Comparison of ENCODE assay signal across 8 cellular contexts in genomic region chr7:87926581-87927461, GRCh38. TPM values are rescaled to one million over a fixed set of nuclear protein-coding genes. Genes with fewer than 3 reads are reported as not detected.
DNase-seq lines count a peak whose midpoint lies in the region; ATAC-seq and TF ChIP-seq lines count a peak whose summit lies in the region.

No MANE protein-coding gene starts in this region.

- H3K27ac ChIP-seq in GM23338 (ENCODE audit: low read depth) (no peak overlapping the region), ovary (no peak overlapping the region)

- H3K4me3 Mint-ChIP-seq in GM23338 (peak overlapping the region; percentile 48; the same call in 2 of the 3 replicates), chondrocyte (ENCODE audit: unreplicated experiment) (no peak overlapping the region)

- H3K9me3 ChIP-seq in ovary, result no peaks in the 10 kb centered on the region

- H3K27me3 Mint-ChIP-seq in GM23338 (ENCODE audit: insufficient read depth, low read depth, poor library complexity), result no peaks in the 10 kb centered on the region
- H3K27me3 Mint-ChIP-seq in chondrocyte (ENCODE audit: low read depth), result peaks cover 20% of the 10 kb centered on the region

- DNase-seq in GM23338 (ENCODE audit: low spot score) (peak; percentile 90), LoVo (ENCODE audit: low spot score) (peak; percentile 52), chondrocyte (ENCODE audit: low spot score) (no peak), Right ventricle myocardium superior (no peak), HPDE6-E6E7 (ENCODE audit: extremely low spot score) (no peak), ovary (no peak), CD1c-positive myeloid dendritic cell (ENCODE audit: extremely low spot score) (no peak)

- H3K36me3 Mint-ChIP-seq in GM23338 (ENCODE audit: low read depth) (no peaks in the 10 kb centered on the region), chondrocyte (ENCODE audit: low read depth) (no peaks in the 10 kb centered on the region)

- no peaks in the 10 kb centered on the region for H4K20me1 ChIP-seq in GM23338 (replicated peaks; ENCODE audit: insufficient read depth)

- intact Hi-C loops in Right ventricle myocardium superior (cut with DNase I) (no loop called here), ovary (cut with DNase I) (no loop called here)

- peak overlapping the region; percentile 39; the same call in 1 of the 2 replicates for H3K4me2 ChIP-seq in GM23338

- no peaks in the 10 kb centered on the region for H3K79me2 ChIP-seq in GM23338 (replicated peaks; ENCODE audit: insufficient read depth)

- TF ChIP-seq CTCF in GM23338 (conservative IDR thresholded peaks at IDR 0.05; ENCODE audit: low read depth in 2 of 2), result peak; percentile 57 to 84
- TF ChIP-seq CTCF in chondrocyte (IDR thresholded peaks at IDR 0.05), result no peak
- no peak for TF ChIP-seq CTCF in ovary (IDR thresholded peaks at IDR 0.05)

- no peak overlapping the region for H3K4me3 ChIP-seq in GM23338
- H3K4me3 ChIP-seq in ovary, result no peak overlapping the region

- H3K27ac Mint-ChIP-seq in GM23338 (peak overlapping the region; percentile 99), chondrocyte (ENCODE audit: unreplicated experiment) (peak overlapping the region; percentile 13)

- no peak for TF ChIP-seq EP300 in ovary (IDR thresholded peaks at IDR 0.05)

- ATAC-seq in GM18519 (IDR thresholded peaks at IDR 0.05; ENCODE audit: low FRiP score, unreplicated experiment), result peak; percentile 96
- ATAC-seq in GM23338, result peak; percentile 96
- ATAC-seq in Right ventricle myocardium superior (ENCODE audit: poor library complexity), result no peak

- no peaks in the 10 kb centered on the region for H3K27me3 ChIP-seq in GM23338 (ENCODE audit: insufficient read depth)
- H3K27me3 ChIP-seq in ovary, result no peaks in the 10 kb centered on the region

- 30 to 36% (median 36%) methylated on average over 6 of the region's 6 CpGs for WGBS in ovary, 3 donors

- no peaks in the 10 kb centered on the region for H3F3A ChIP-seq in GM23338 (replicated peaks; ENCODE audit: low read depth)

- TF ChIP-seq POLR2A in ovary (IDR thresholded peaks at IDR 0.05), result no peak

- H3K9me3 Mint-ChIP-seq in GM23338 (no peaks in the 10 kb centered on the region), chondrocyte (ENCODE audit: low read depth) (no peaks in the 10 kb centered on the region)

- peak overlapping the region; percentile 90 for H2AFZ ChIP-seq in GM23338

- H3K36me3 ChIP-seq in GM23338 (ENCODE audit: insufficient read depth) (no peaks in the 10 kb centered on the region), ovary (no peaks in the 10 kb centered on the region)

- H3K4me1 ChIP-seq in GM23338 (ENCODE audit: insufficient read depth), result 0 out of 2 replicates have a peak, but pooled peaks cover 9% of the 10 kb centered on the region
- no peaks in the 10 kb centered on the region for H3K4me1 ChIP-seq in ovary (ENCODE audit: insufficient read depth)

- H3K9me2 ChIP-seq in GM23338 (ENCODE audit: insufficient read depth), result no peaks in the 10 kb centered on the region

- H3K4me1 Mint-ChIP-seq in GM23338 (peaks cover 15% of the 10 kb centered on the region), chondrocyte (ENCODE audit: low read depth) (peaks cover 13% of the 10 kb centered on the region)

TF ChIP-seq in GM23338, 12 proteins besides CTCF, POLR2A, EP300 and RAD21 (continues in another document):
- TF ChIP-seq, protein P1, sequence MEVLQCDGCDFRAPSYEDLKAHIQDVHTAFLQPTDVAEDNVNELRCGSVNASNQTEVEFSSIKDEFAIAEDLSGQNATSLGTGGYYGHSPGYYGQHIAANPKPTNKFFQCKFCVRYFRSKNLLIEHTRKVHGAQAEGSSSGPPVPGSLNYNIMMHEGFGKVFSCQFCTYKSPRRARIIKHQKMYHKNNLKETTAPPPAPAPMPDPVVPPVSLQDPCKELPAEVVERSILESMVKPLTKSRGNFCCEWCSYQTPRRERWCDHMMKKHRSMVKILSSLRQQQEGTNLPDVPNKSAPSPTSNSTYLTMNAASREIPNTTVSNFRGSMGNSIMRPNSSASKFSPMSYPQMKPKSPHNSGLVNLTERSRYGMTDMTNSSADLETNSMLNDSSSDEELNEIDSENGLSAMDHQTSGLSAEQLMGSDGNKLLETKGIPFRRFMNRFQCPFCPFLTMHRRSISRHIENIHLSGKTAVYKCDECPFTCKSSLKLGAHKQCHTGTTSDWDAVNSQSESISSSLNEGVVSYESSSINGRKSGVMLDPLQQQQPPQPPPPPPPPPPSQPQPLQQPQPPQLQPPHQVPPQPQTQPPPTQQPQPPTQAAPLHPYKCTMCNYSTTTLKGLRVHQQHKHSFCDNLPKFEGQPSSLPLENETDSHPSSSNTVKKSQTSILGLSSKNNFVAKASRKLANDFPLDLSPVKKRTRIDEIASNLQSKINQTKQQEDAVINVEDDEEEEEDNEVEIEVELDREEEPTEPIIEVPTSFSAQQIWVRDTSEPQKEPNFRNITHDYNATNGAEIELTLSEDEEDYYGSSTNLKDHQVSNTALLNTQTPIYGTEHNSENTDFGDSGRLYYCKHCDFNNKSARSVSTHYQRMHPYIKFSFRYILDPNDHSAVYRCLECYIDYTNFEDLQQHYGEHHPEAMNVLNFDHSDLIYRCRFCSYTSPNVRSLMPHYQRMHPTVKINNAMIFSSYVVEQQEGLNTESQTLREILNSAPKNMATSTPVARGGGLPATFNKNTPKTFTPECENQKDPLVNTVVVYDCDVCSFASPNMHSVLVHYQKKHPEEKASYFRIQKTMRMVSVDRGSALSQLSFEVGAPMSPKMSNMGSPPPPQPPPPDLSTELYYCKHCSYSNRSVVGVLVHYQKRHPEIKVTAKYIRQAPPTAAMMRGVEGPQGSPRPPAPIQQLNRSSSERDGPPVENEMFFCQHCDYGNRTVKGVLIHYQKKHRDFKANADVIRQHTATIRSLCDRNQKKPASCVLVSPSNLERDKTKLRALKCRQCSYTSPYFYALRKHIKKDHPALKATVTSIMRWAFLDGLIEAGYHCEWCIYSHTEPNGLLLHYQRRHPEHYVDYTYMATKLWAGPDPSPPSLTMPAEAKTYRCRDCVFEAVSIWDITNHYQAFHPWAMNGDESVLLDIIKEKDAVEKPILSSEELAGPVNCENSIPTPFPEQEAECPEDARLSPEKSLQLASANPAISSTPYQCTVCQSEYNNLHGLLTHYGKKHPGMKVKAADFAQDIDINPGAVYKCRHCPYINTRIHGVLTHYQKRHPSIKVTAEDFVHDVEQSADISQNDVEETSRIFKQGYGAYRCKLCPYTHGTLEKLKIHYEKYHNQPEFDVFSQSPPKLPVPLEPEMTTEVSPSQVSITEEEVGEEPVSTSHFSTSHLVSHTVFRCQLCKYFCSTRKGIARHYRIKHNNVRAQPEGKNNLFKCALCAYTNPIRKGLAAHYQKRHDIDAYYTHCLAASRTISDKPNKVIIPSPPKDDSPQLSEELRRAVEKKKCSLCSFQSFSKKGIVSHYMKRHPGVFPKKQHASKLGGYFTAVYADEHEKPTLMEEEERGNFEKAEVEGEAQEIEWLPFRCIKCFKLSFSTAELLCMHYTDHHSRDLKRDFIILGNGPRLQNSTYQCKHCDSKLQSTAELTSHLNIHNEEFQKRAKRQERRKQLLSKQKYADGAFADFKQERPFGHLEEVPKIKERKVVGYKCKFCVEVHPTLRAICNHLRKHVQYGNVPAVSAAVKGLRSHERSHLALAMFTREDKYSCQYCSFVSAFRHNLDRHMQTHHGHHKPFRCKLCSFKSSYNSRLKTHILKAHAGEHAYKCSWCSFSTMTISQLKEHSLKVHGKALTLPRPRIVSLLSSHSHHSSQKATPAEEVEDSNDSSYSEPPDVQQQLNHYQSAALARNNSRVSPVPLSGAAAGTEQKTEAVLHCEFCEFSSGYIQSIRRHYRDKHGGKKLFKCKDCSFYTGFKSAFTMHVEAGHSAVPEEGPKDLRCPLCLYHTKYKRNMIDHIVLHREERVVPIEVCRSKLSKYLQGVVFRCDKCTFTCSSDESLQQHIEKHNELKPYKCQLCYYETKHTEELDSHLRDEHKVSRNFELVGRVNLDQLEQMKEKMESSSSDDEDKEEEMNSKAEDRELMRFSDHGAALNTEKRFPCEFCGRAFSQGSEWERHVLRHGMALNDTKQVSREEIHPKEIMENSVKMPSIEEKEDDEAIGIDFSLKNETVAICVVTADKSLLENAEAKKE (CRISPR knock-in tag; IDR thresholded peaks at IDR 0.05), result peak; percentile 49; the same call in 1 of the 2 replicates

RNA-seq across cellular contexts. Expression of gene ADAM22, which starts 7.2 kb away (rescaled TPM):
- 17.6 and 18.7 TPM in 2 replicates for total RNA-seq in GM23338 (2014; rRNA removed; shearing (Covaris generic))
- polyA plus RNA-seq in GM23338 (2016; fragmentation: Nextera tagmentation; extraction: Ambion mirVana) (2.7 and 2.8 TPM in 2 replicates), ovary (10 to 100 TPM in 1 of 2 donors, 1 to 10 TPM in 1; 1.0 to 10.0 TPM)
- total RNA-seq in chondrocyte (0.92 to 6.6 TPM (median 1.6 TPM) in 3 replicates), Right ventricle myocardium superior (1.3 TPM), ovary (10 to 100 TPM in 1 of 7 donors, 1 to 10 TPM in 6; 3.4 to 18.0 (median 5.5) TPM)

RNA-seq across cellular contexts. Expression of gene DBF4, which starts 50.5 kb away (rescaled TPM):
- total RNA-seq in GM23338 (2014; rRNA removed; shearing (Covaris generic)), result 62.6 and 67.4 TPM in 2 replicates
- polyA plus RNA-seq in GM23338 (2016; fragmentation: Nextera tagmentation; extraction: Ambion mirVana), result 77.2 and 91.5 TPM in 2 replicates
- 9.3 to 10.3 TPM (median 9.7 TPM) in 3 replicates for total RNA-seq in chondrocyte
- total RNA-seq in Right ventricle myocardium superior, result 1.1 TPM
- total RNA-seq in ovary, result 10 to 100 TPM in 6 of 7 donors, 1 to 10 TPM in 1; 9.7 to 18.3 (median 12.7) TPM
- polyA plus RNA-seq in ovary, result 1 to 10 TPM; 5.4 to 6.2 TPM

RNA-seq across cellular contexts. Expression of gene SLC25A40, which starts 50.7 kb away (rescaled TPM):
- 15.7 and 30.7 TPM in 2 replicates for total RNA-seq in GM23338 (2014; rRNA removed; shearing (Covaris generic))
- polyA plus RNA-seq in GM23338 (2016; fragmentation: Nextera tagmentation; extraction: Ambion mirVana), result 4.6 and 8.4 TPM in 2 replicates
- total RNA-seq in chondrocyte, result 14.5 to 16.5 TPM (median 16.4 TPM) in 3 replicates
- total RNA-seq in Right ventricle myocardium superior, result 20.8 TPM
- 10 to 100 TPM; 10.4 to 27.1 (median 23.1) TPM for total RNA-seq in ovary
- 10 to 100 TPM in 1 of 2 donors, 1 to 10 TPM in 1; 9.8 to 17.0 TPM for polyA plus RNA-seq in ovary

Comparison
In these comparisons a context has a peak if more than half of its experiments do, and no peak if none do; other contexts are left out.
1. DNase-seq: peak in GM23338 (single experiment) and LoVo (single experiment); none in chondrocyte (single experiment), Right ventricle myocardium superior (single experiment), HPDE6-E6E7 (single experiment), ovary (0 of 5) and CD1c-positive myeloid dendritic cell (single experiment).
2. CTCF ChIP-seq: peak in GM23338 (2 of 2); none in chondrocyte (single experiment) and ovary (0 of 3).